Comparison of ENCODE assay signal across 12 cellular contexts in the genomic region with DNA sequence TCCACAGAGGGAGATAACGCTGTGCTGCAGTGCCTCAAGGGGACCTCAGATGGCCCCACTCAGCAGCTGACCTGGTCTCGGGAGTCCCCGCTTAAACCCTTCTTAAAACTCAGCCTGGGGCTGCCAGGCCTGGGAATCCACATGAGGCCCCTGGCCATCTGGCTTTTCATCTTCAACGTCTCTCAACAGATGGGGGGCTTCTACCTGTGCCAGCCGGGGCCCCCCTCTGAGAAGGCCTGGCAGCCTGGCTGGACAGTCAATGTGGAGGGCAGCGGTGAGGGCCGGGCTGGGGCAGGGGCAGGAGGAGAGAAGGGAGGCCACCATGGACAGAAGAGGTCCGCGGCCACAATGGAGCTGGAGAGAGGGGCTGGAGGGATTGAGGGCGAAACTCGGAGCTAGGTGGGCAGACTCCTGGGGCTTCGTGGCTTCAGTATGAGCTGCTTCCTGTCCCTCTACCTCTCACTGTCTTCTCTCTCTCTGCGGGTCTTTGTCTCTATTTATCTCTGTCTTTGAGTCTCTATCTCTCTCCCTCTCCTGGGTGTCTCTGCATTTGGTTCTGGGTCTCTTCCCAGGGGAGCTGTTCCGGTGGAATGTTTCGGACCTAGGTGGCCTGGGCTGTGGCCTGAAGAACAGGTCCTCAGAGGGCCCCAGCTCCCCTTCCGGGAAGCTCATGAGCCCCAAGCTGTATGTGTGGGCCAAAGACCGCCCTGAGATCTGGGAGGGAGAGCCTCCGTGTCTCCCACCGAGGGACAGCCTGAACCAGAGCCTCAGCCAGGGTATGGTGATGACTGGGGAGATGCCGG.
DNase-seq lines count a peak whose midpoint lies in the region; ATAC-seq and TF ChIP-seq lines count a peak whose summit lies in the region.
"Had no signal": no experiment of that assay in that cellular context is flagged by ENCODE, and none has a peak within 500 bp of the region (broad histone marks: within the 10 kb centered on the region; RNA-seq: fewer than 3 reads in every experiment).

No MANE protein-coding gene starts in this region.

- no peak overlapping the region for H3K4me3 Mint-ChIP-seq in dendritic cell treated with granulocyte-macrophage colony-stimulating factor and Interleukin-4, amounts not matched to agents 40 ng/mL and 50 ng/mL, for 4 days

- ATAC-seq in HG03039 (IDR thresholded peaks at IDR 0.05; ENCODE audit: unreplicated experiment) (no peak), GM18858 (IDR thresholded peaks at IDR 0.05; ENCODE audit: unreplicated experiment) (no peak)
- ATAC-seq: left lobe of liver had no signal

- peak; percentile 55 for DNase-seq in D341Med (ENCODE audit: low spot score)
- DNase-seq in GM20000 (ENCODE audit: low spot score) = peak; percentile 45
- no peak for DNase-seq in activated naive CD4-positive, alpha-beta T cell treated with anti-CD3 and anti-CD28 coated beads, Interleukin-2, amount 50 U/mL, for 16 hours
- DNase-seq: activated naive CD4-positive, alpha-beta T cell treated with Interleukin-2 at 50 U/mL for 16 hours; DMS153; effector CD8-positive, alpha-beta T cell; NCI-H2107; tibial artery had no signal

- H3K36me3 Mint-ChIP-seq in dendritic cell treated with granulocyte-macrophage colony-stimulating factor and Interleukin-4, amounts not matched to agents 40 ng/mL and 50 ng/mL, for 4 days (ENCODE audit: low read depth) = no peaks in the 10 kb centered on the region

- H3K9me3 Mint-ChIP-seq in dendritic cell treated with granulocyte-macrophage colony-stimulating factor and Interleukin-4, amounts not matched to agents 40 ng/mL and 50 ng/mL, for 4 days = no peaks in the 10 kb centered on the region

- intact Hi-C loops in dendritic cell treated with granulocyte-macrophage colony-stimulating factor and Interleukin-4, amounts not matched to agents 40 ng/mL and 50 ng/mL, for 4 days (cut with micrococcal nuclease) = no loop called here

- H3K27ac Mint-ChIP-seq in dendritic cell treated with granulocyte-macrophage colony-stimulating factor and Interleukin-4, amounts not matched to agents 40 ng/mL and 50 ng/mL, for 4 days = peak overlapping the region; percentile 0

- H3K4me1 Mint-ChIP-seq in dendritic cell treated with granulocyte-macrophage colony-stimulating factor and Interleukin-4, amounts not matched to agents 40 ng/mL and 50 ng/mL, for 4 days (ENCODE audit: low read depth) = peaks cover 33% of the 10 kb centered on the region

- H3K27me3 Mint-ChIP-seq in dendritic cell treated with granulocyte-macrophage colony-stimulating factor and Interleukin-4, amounts not matched to agents 40 ng/mL and 50 ng/mL, for 4 days = no peaks in the 10 kb centered on the region

- TF ChIP-seq CTCF in GM20000 (IDR thresholded peaks at IDR 0.05; ENCODE audit: extremely low read depth, missing control alignments) = no peak
